In the genomic region with DNA sequence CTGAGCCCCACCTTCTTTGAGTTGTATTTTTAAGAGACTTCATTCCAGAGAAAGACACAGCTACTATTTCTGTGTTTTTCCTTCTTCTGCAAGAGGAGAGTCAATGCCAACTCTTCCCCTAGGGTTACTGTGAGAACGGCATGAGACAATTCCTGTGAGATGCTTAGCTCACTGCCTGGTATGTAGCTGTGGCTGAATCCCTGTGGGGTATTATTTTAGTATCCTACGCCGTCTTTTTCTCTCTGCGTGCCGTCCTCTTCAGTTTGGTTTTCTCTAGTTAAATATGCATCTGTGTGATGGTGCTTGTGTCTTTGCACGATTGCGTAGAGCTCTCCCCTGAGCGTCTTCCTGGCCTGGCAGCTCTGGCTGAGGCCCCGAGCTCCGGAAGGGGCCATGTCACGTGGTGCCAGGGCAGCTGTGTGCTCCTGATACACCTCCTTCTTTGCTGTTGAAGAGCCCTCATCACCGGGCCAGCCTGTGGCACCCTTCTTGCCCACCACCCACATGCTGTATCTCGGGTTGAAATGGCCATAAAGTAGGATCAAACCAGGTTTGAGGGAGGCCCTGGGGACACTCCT, we compare ENCODE assay signal across 28 cellular contexts. TPM values are rescaled to one million over a fixed set of nuclear protein-coding genes. Genes with fewer than 3 reads are reported as not detected.
DNase-seq lines count a peak whose midpoint lies in the region; ATAC-seq, FAIRE-seq and TF ChIP-seq lines count a peak whose summit lies in the region.
"Had no signal": no experiment of that assay in that cellular context is flagged by ENCODE, and none has a peak within 500 bp of the region (broad histone marks: within the 10 kb centered on the region; RNA-seq: fewer than 3 reads in every experiment).

No MANE protein-coding gene starts in this region.

- H3K27ac ChIP-seq in astrocyte (ENCODE audit: low read depth, low read length) = peak overlapping the region; percentile 38
- H3K27ac ChIP-seq: C4-2B, heart right ventricle, uterus, VCaP had no signal

- DNase-seq in AG08395 (ENCODE audit: low spot score) (peak; percentile 14), GM04504 (ENCODE audit: low read depth) (peak; percentile 10), astrocyte (ENCODE audit: low read depth) (peak; percentile 34), fibroblast of mammary gland (ENCODE audit: low read depth) (peak; percentile 38), DMS 273 (lab: John Stamatoyannopoulos, UW; ENCODE audit: unreplicated experiment) (no peak), AG08396 (ENCODE audit: low spot score) (no peak)
- DNase-seq: activated CD4-positive, alpha-beta T cell treated with anti-CD3 and anti-CD28 coated beads, Interleukin-2, amount 10 ng/mL, durations not matched to agents 24 days and 14 days; activated naive CD4-positive, alpha-beta T cell treated with anti-CD3 and anti-CD28 coated beads, Interleukin-2, amount 10 ng/mL, durations not matched to agents 7 days and 5 days; activated T-cell treated with anti-CD3 and anti-CD28 coated beads, Interleukin-2, amount 50 U/mL, for 48 hours; amniotic stem cell; Calu3; heart right ventricle; left colon; mesendoderm; NCI-H1436 treated with DMSO at 0.1 percent for 48 hours; NCI-H526 treated with DMSO at 0.1 percent for 48 hours; uterus had no signal

- H3K27me3 ChIP-seq in astrocyte (ENCODE audit: insufficient read depth, low read length) = no peaks in the 10 kb centered on the region
- H3K27me3 ChIP-seq: uterus had no signal

- H3K9me3 ChIP-seq in astrocyte (ENCODE audit: insufficient read depth, low read depth, low read length) = peaks cover 5% of the 10 kb centered on the region
- H3K9me3 ChIP-seq: heart right ventricle, uterus had no signal

- ATAC-seq in GM21576 (IDR thresholded peaks at IDR 0.05; ENCODE audit: unreplicated experiment) (no peak), GM18870 (IDR thresholded peaks at IDR 0.05; ENCODE audit: unreplicated experiment) (no peak)
- ATAC-seq: GM23338, heart right ventricle, left colon, SK-N-SH treated with all-trans-retinoic acid at 6 μM for 48 hours had no signal

- no peak for FAIRE-seq in astrocyte (lab: Jason Lieb, UNC)

- H2AFZ ChIP-seq in astrocyte (ENCODE audit: low read depth, low read length) = no peak overlapping the region
- H2AFZ ChIP-seq: GM23338 had no signal

- H3K79me2 ChIP-seq in astrocyte (ENCODE audit: insufficient read depth, low read length) = no peaks in the 10 kb centered on the region

- H3K36me3 Mint-ChIP-seq in astrocyte (ENCODE audit: low read depth, unreplicated experiment) = no peaks in the 10 kb centered on the region
- H3K36me3 Mint-ChIP-seq: activated naive CD4-positive, alpha-beta T cell treated with anti-CD3 and anti-CD28 coated beads, Interleukin-2, amount 10 ng/mL, durations not matched to agents 7 days and 5 days had no signal

- peak overlapping the region; percentile 8 for H3K4me2 ChIP-seq in astrocyte (ENCODE audit: low read length)
- H3K4me2 ChIP-seq: GM23338 had no signal

- peaks cover 36% of the 10 kb centered on the region for H3K27me3 Mint-ChIP-seq in astrocyte (ENCODE audit: low read depth, unreplicated experiment)
- H3K27me3 Mint-ChIP-seq: activated CD4-positive, alpha-beta T cell treated with anti-CD3 and anti-CD28 coated beads, Interleukin-2, amount 10 ng/mL, durations not matched to agents 24 days and 14 days; activated naive CD4-positive, alpha-beta T cell treated with anti-CD3 and anti-CD28 coated beads, Interleukin-2, amount 10 ng/mL, durations not matched to agents 7 days and 5 days had no signal

- peaks cover 7% of the 10 kb centered on the region for H3K4me1 Mint-ChIP-seq in astrocyte (ENCODE audit: low read depth, unreplicated experiment)
- H3K4me1 Mint-ChIP-seq: activated CD4-positive, alpha-beta T cell treated with anti-CD3 and anti-CD28 coated beads, Interleukin-2, amount 10 ng/mL, durations not matched to agents 24 days and 14 days; activated naive CD4-positive, alpha-beta T cell treated with anti-CD3 and anti-CD28 coated beads, Interleukin-2, amount 10 ng/mL, durations not matched to agents 7 days and 5 days; central memory CD8-positive, alpha-beta T cell had no signal

- no peaks in the 10 kb centered on the region for H3K36me3 ChIP-seq in astrocyte (ENCODE audit: insufficient read depth, low read length)
- H3K36me3 ChIP-seq: heart right ventricle, uterus had no signal

- H3K4me3 Mint-ChIP-seq in astrocyte (ENCODE audit: unreplicated experiment) = peak overlapping the region; percentile 1
- H3K4me3 Mint-ChIP-seq: activated CD4-positive, alpha-beta T cell treated with anti-CD3 and anti-CD28 coated beads, Interleukin-2, amount 10 ng/mL, durations not matched to agents 24 days and 14 days; activated naive CD4-positive, alpha-beta T cell treated with anti-CD3 and anti-CD28 coated beads, Interleukin-2, amount 10 ng/mL, durations not matched to agents 7 days and 5 days; central memory CD8-positive, alpha-beta T cell; GM23338; T-helper 2 cell treated with Interferon-gamma antibody and Interleukin-4, amounts not matched to agents 5 μg/mL and 100 μg/mL, for 36 hours had no signal

- H3K27ac Mint-ChIP-seq in astrocyte (ENCODE audit: unreplicated experiment) = no peak overlapping the region
- H3K27ac Mint-ChIP-seq: activated CD4-positive, alpha-beta T cell treated with anti-CD3 and anti-CD28 coated beads, Interleukin-2, amount 10 ng/mL, durations not matched to agents 24 days and 14 days; activated naive CD4-positive, alpha-beta T cell treated with anti-CD3 and anti-CD28 coated beads, Interleukin-2, amount 10 ng/mL, durations not matched to agents 7 days and 5 days; GM23338; T-helper 2 cell treated with Interferon-gamma antibody and Interleukin-4, amounts not matched to agents 5 μg/mL and 100 μg/mL, for 36 hours had no signal

- peak overlapping the region; percentile 38 for H3K9ac ChIP-seq in astrocyte (ENCODE audit: low read length)

- TF ChIP-seq CTCF in astrocyte (IDR thresholded peaks at IDR 0.05; ENCODE audit: insufficient read depth, low read depth, low read length) (no peak), fibroblast of mammary gland (conservative IDR thresholded peaks at IDR 0.05; ENCODE audit: control insufficient read depth, insufficient read depth, low read depth, low read length) (no peak)

- peaks cover under 1% of the 10 kb centered on the region for H3K9me3 Mint-ChIP-seq in astrocyte (ENCODE audit: unreplicated experiment)
- H3K9me3 Mint-ChIP-seq: activated CD4-positive, alpha-beta T cell treated with anti-CD3 and anti-CD28 coated beads, Interleukin-2, amount 10 ng/mL, durations not matched to agents 24 days and 14 days; activated naive CD4-positive, alpha-beta T cell treated with anti-CD3 and anti-CD28 coated beads, Interleukin-2, amount 10 ng/mL, durations not matched to agents 7 days and 5 days; central memory CD8-positive, alpha-beta T cell; T-helper 2 cell treated with Interferon-gamma antibody and Interleukin-4, amounts not matched to agents 5 μg/mL and 100 μg/mL, for 36 hours had no signal

- H3K4me1 ChIP-seq in astrocyte (ENCODE audit: insufficient read depth, low read length) = no peaks in the 10 kb centered on the region
- H3K4me1 ChIP-seq: heart right ventricle, uterus had no signal

- no peaks in the 10 kb centered on the region for H4K20me1 ChIP-seq in astrocyte (ENCODE audit: insufficient read depth, low read length)

- H3K4me3 ChIP-seq in astrocyte (ENCODE audit: insufficient read depth, low read depth, low read length) (no peak overlapping the region), fibroblast of mammary gland (ENCODE audit: control insufficient read depth, low read depth, low read length) (no peak overlapping the region)
- H3K4me3 ChIP-seq: GM23338, heart right ventricle, skin epidermis, uterus had no signal

RNA-seq across cellular contexts. Expression of a gene that starts 45.4 kb away (rescaled TPM):
- total RNA-seq in astrocyte = 0.29 and 0.34 TPM in 2 replicates
- total RNA-seq: A673; activated CD4-positive, alpha-beta T cell treated with anti-CD3 and anti-CD28 coated beads, Interleukin-2, amount 10 ng/mL, durations not matched to agents 24 days and 14 days; Calu3; GM23338; myocyte had no signal

Comparison
In these comparisons a context has a peak if more than half of its experiments do, and no peak if none do; other contexts are left out.
1. DNase-seq: peak in AG08395 (single experiment), GM04504 (single experiment), astrocyte (single experiment) and fibroblast of mammary gland (single experiment); none in DMS 273 (single experiment) and AG08396 (single experiment).